In the genomic region with DNA sequence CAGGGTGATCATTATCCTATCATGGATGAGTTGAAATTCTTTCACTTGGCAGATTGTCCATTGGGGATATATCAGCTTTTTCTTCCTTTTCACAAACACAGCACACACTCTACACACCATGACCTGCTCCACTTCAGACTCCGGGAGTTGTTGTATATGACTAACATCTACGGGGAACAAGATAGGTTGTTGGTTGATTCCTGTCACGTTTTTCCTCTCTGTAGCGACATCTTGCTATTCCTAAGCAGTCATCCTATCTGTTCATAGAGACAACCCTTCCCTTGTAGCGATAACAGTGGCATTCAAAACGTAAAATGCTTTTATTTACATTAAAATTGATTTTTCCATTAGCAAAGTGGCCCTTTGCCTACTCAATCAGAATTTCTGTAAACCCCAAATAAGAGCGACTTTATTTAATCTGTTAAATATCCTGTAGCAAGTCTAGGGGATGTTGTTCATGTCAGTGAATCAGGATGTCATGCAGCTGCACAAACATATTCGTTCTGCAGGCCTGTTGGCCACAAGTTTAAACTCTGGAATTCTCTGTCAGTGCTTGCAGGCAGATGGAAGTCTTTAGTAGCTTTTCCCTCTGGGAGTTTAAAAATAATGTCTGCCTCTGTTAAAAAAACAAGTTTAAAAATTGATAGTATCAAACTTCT, we compare ENCODE assay signal across 12 cellular contexts. TPM values are rescaled to one million over a fixed set of nuclear protein-coding genes. Genes with fewer than 3 reads are reported as not detected.
DNase-seq lines count a peak whose midpoint lies in the region; ATAC-seq and TF ChIP-seq lines count a peak whose summit lies in the region.
"Had no signal": no experiment of that assay in that cellular context is flagged by ENCODE, and none has a peak within 500 bp of the region (broad histone marks: within the 10 kb centered on the region; RNA-seq: fewer than 3 reads in every experiment).

No MANE protein-coding gene starts in this region.

- no peak overlapping the region for H4K5ac ChIP-seq in H9 (ENCODE audit: insufficient read length, low read depth, low read length)

- H3K36me3 ChIP-seq in heart left ventricle (no peaks in the 10 kb centered on the region), body of pancreas (replicated peaks in 1 of 2; ENCODE audit: insufficient read depth in 1 of 2, low read depth in 2 of 2) (no peaks in the 10 kb centered on the region)

- no peak overlapping the region for H2BK12ac ChIP-seq in H9 (ENCODE audit: insufficient read length, low read depth, low read length)

- no peak overlapping the region for H3K56ac ChIP-seq in H9 (ENCODE audit: insufficient read length, low read depth, low read length)

- peak overlapping the region; percentile 32 for H3K9ac ChIP-seq in H9 (ENCODE audit: extremely low read depth, insufficient read length, low read length)

- H2BK5ac ChIP-seq in H9 (ENCODE audit: insufficient read length, low read length), result no peak overlapping the region

- TF ChIP-seq CTCF in H9 (conservative IDR thresholded peaks at IDR 0.05) (no peak), astrocyte of the spinal cord (IDR thresholded peaks at IDR 0.05; ENCODE audit: low read depth, low read length) (no peak), heart left ventricle (IDR thresholded peaks at IDR 0.05) (no peak), body of pancreas (IDR thresholded peaks at IDR 0.05) (no peak)

- WGBS in H9 (ENCODE audit: extremely low coverage, insufficient read length, low lambda C conversion rate), result no CpG with 5 or more reads among the region's 8 CpGs
- WGBS in heart left ventricle, 4 donors, result 34 to 41% (median 39%) methylated on average over 8 of the region's 8 CpGs
- WGBS in body of pancreas, 2 donors, result 30 to 35% methylated on average over 8 of the region's 8 CpGs

- H3K14ac ChIP-seq in H9 (ENCODE audit: insufficient read depth, low read length), result no peak overlapping the region

- H3T11ph ChIP-seq in H9 (ENCODE audit: low read length), result no peak overlapping the region

- no peak overlapping the region for H2BK20ac ChIP-seq in H9 (ENCODE audit: low read depth, low read length, poor library complexity, severe bottlenecking)

- H3K79me2 ChIP-seq in H9 (ENCODE audit: insufficient read depth, low read length), result peaks cover 6% of the 10 kb centered on the region; the same call in 1 of the 2 replicates

- no peaks in the 10 kb centered on the region for H4K20me1 ChIP-seq in H9 (ENCODE audit: control insufficient read depth, insufficient read depth, insufficient read length)

- DNase-seq in H9 (no peak), astrocyte of the spinal cord (ENCODE audit: low read depth, low spot score) (peak; percentile 82), heart left ventricle (peak in 4 of 5 donors; percentile 50 to 55 (median 50)), skeletal muscle cell (ENCODE audit: low read depth) (peak; percentile 85), globus pallidus (ENCODE audit: low spot score) (no peak), HK-2 (ENCODE audit: unreplicated experiment) (no peak), body of pancreas (no peak)
- DNase-seq: activated T-cell treated with anti-CD3 and anti-CD28 coated beads, Interleukin-2, amount 50 U/mL, for 72 hours; natural killer cell; NCI-H1105; stimulated activated naive CD8-positive, alpha-beta T cell treated with anti-CD3 and anti-CD28 coated beads, Interleukin-15, amount 100 ng/mL, for 72 hours had no signal

- H3K4me3 ChIP-seq in astrocyte of the spinal cord (ENCODE audit: low read depth, low read length), result no peak overlapping the region
- H3K4me3 ChIP-seq in heart left ventricle, result peak overlapping the region in 4 of 12 donors; percentile 5 to 19 (median 10)
- peak overlapping the region; percentile 2 for H3K4me3 ChIP-seq in skeletal muscle cell (ENCODE audit: low read depth, low read length)
- no peak overlapping the region for H3K4me3 ChIP-seq in body of pancreas

- H3K27ac Mint-ChIP-seq in H9, result 0 out of 7 replicates have a peak overlapping the region, but pooled peaks of 1 of the 3 experiments have one; percentile 7
- H3K27ac Mint-ChIP-seq: activated T-cell treated with anti-CD3 and anti-CD28 coated beads, Interleukin-2, amount 50 U/mL, for 72 hours; natural killer cell; stimulated activated naive CD8-positive, alpha-beta T cell treated with anti-CD3 and anti-CD28 coated beads, Interleukin-15, amount 100 ng/mL, for 72 hours had no signal

- no peak overlapping the region for H3K18ac ChIP-seq in H9 (ENCODE audit: insufficient read length, low read depth, low read length)

- H2AK5ac ChIP-seq in H9 (ENCODE audit: insufficient read length, low read length), result no peak overlapping the region

- ATAC-seq in heart left ventricle (peak; percentile 73 to 84 (median 78)), GM18870 (IDR thresholded peaks at IDR 0.05; ENCODE audit: unreplicated experiment) (no peak), body of pancreas (no peak)
- ATAC-seq: activated T-cell treated with anti-CD3 and anti-CD28 coated beads, Interleukin-2, amount 50 U/mL, for 72 hours; natural killer cell; stimulated activated naive CD8-positive, alpha-beta T cell treated with anti-CD3 and anti-CD28 coated beads, Interleukin-15, amount 100 ng/mL, for 72 hours had no signal

- H4K91ac ChIP-seq in H9 (ENCODE audit: insufficient read length, low read depth, low read length), result no peak overlapping the region

- no peaks in the 10 kb centered on the region for H3K23me2 ChIP-seq in H9 (ENCODE audit: insufficient read length, low read depth, low read length, poor library complexity, severe bottlenecking)

- H3K4me1 ChIP-seq in H9 (ENCODE audit: insufficient read depth, low read length), result peaks cover 9% of the 10 kb centered on the region; the same call in 1 of the 2 replicates
- H3K4me1 ChIP-seq in heart left ventricle, result peaks cover 0 to 78% (median 54%) of the 10 kb centered on the region in 12 donors
- peaks cover 15% of the 10 kb centered on the region for H3K4me1 ChIP-seq in body of pancreas

- H3K4me2 ChIP-seq in H9 (ENCODE audit: insufficient read depth, insufficient read length, low read length), result no peak overlapping the region

- no peak overlapping the region for H3K23ac ChIP-seq in H9 (ENCODE audit: insufficient read length, low read depth, low read length)

- peaks cover 15 to 32% (median 27%) of the 10 kb centered on the region in 3 experiments for H3K36me3 Mint-ChIP-seq in H9 (ENCODE audit: insufficient read depth in 1 of 3, low read depth in 3 of 3)
- H3K36me3 Mint-ChIP-seq: natural killer cell had no signal

- no peak overlapping the region for H2BK15ac ChIP-seq in H9 (ENCODE audit: low read depth, low read length)

- intact Hi-C loops in heart left ventricle (cut with DNase I) (loop anchor here in 1 of 10 donors (5.0 kb wide), 1 partner anchor 41 kb away; no protein-coding TSS in a partner anchor), body of pancreas (cut with DNase I) (no loop called here)

- no peak overlapping the region for H3K4ac ChIP-seq in H9 (ENCODE audit: low read depth, low read length)

- H3K27ac ChIP-seq in H9 (ENCODE audit: insufficient read length, low read depth, low read length), result no peak overlapping the region
- H3K27ac ChIP-seq in heart left ventricle, result peak overlapping the region; percentile 25 to 78 (median 70)
- no peak overlapping the region for H3K27ac ChIP-seq in body of pancreas

- H3K27me3 Mint-ChIP-seq in H9 (ENCODE audit: low read depth), result no peaks in the 10 kb centered on the region
- H3K27me3 Mint-ChIP-seq: stimulated activated naive CD8-positive, alpha-beta T cell treated with anti-CD3 and anti-CD28 coated beads, Interleukin-15, amount 100 ng/mL, for 72 hours had no signal

- TF ChIP-seq POLR2A in heart left ventricle (IDR thresholded peaks at IDR 0.05) (no peak), body of pancreas (IDR thresholded peaks at IDR 0.05) (no peak)

- H3K9me3 ChIP-seq in H9 (ENCODE audit: control insufficient read depth, low read depth, low read length) (no peaks in the 10 kb centered on the region), heart left ventricle (no peaks in the 10 kb centered on the region), body of pancreas (no peaks in the 10 kb centered on the region)

- H3K27me3 ChIP-seq in H9 (ENCODE audit: insufficient read depth, low read length) (no peaks in the 10 kb centered on the region), heart left ventricle (no peaks in the 10 kb centered on the region), body of pancreas (no peaks in the 10 kb centered on the region)

- peaks cover 7 to 11% of the 10 kb centered on the region in 2 experiments; a peak in 4 of 5 replicates for H3K9me3 Mint-ChIP-seq in H9
- H3K9me3 Mint-ChIP-seq: activated T-cell treated with anti-CD3 and anti-CD28 coated beads, Interleukin-2, amount 50 U/mL, for 72 hours; natural killer cell; stimulated activated naive CD8-positive, alpha-beta T cell treated with anti-CD3 and anti-CD28 coated beads, Interleukin-15, amount 100 ng/mL, for 72 hours had no signal

- H3K79me1 ChIP-seq in H9 (ENCODE audit: insufficient read depth, low read depth, low read length, poor library complexity, severe bottlenecking), result peaks cover 9% of the 10 kb centered on the region

- no peak overlapping the region for H4K8ac ChIP-seq in H9 (replicated peaks; ENCODE audit: insufficient read length, low read depth, low read length)

- no peak overlapping the region for H3K4me3 Mint-ChIP-seq in H9
- H3K4me3 Mint-ChIP-seq: activated T-cell treated with anti-CD3 and anti-CD28 coated beads, Interleukin-2, amount 50 U/mL, for 72 hours; natural killer cell; stimulated activated naive CD8-positive, alpha-beta T cell treated with anti-CD3 and anti-CD28 coated beads, Interleukin-15, amount 100 ng/mL, for 72 hours had no signal

- H2AFZ ChIP-seq in H9 (ENCODE audit: low read length), result no peak overlapping the region

- in situ Hi-C loops in astrocyte of the spinal cord (cut with HindIII; ENCODE audit: low sequenced_read_pairs), result no loop called here

- H3K4me1 Mint-ChIP-seq in H9, result peaks cover 21 to 30% of the 10 kb centered on the region in 2 experiments
- H3K4me1 Mint-ChIP-seq: stimulated activated naive CD8-positive, alpha-beta T cell treated with anti-CD3 and anti-CD28 coated beads, Interleukin-15, amount 100 ng/mL, for 72 hours had no signal

- H2BK120ac ChIP-seq in H9 (ENCODE audit: low read depth, low read length, poor library complexity, severe bottlenecking), result no peak overlapping the region

RNA-seq across cellular contexts. Expression of gene PHACTR2, which starts 23.0 kb away (rescaled TPM):
- 128 and 131 TPM in 2 replicates for total RNA-seq in H9 (2021)
- total RNA-seq in heart left ventricle, result 100 to 1,000 TPM in 1 of 9 donors, 10 to 100 TPM in 8; 47.8 to 101 (median 68.3) TPM
- 10 to 100 TPM; 10.2 to 17.9 TPM for polyA plus RNA-seq in heart left ventricle
- 10 to 100 TPM; 17.9 to 35.6 TPM for total RNA-seq in body of pancreas

Comparison
In these comparisons a context has a peak if more than half of its experiments do, and no peak if none do; other contexts are left out.
1. DNase-seq: peak in astrocyte of the spinal cord (single experiment), heart left ventricle (4 of 5) and skeletal muscle cell (single experiment); none in H9 (single experiment), globus pallidus (single experiment), HK-2 (single experiment) and body of pancreas (0 of 4).
2. H3K27ac ChIP-seq: peak in heart left ventricle (12 of 12); none in H9 (single experiment) and body of pancreas (0 of 4).
3. ATAC-seq: peak in heart left ventricle (4 of 4); none in GM18870 (single experiment) and body of pancreas (single experiment).